Comparison of ENCODE assay signal across 1 cellular context in the genomic region with DNA sequence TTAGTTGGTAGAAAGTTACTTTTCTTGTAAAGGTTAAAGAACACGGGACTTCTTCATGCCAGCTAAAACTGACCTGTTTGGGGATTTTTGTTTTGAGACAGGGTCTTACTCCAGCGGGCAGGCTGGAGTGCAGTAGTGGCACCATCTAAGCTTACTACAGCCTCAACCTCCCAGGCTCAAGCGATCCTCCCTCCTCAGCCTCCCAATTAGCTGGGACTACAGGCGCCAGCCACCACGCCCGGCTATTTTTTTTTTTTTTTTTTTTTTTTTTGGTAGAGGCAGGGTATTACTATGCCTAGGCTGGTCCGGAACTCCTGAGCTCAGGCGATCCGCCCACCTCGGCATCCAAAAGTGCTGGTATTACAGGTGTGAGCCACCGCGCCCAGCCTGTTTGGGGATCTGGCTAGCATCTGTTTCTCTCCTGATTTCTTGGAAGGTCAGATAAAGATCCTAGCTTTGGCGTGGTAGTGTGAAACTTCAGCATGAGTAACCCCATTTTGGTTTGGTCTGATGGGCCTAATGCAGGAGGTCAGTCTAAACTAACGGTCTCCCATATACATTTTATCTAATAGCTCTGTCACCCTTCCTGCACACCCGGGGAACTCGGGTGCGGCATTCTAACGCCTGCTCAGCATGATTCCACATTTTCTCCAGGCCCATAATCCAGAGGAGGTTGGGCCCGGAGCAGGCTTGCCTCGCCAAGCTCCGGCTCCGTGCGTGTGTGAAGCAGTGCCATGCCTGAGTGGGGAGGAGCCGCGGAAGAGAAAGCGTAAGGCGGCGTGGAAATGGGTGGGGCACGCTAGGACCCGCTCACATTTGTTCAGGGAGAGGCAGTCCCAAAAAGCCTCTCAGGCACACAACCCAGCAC.
TF ChIP-seq lines count a peak whose summit lies in the region.

No MANE protein-coding gene starts in this region.

TF ChIP-seq in GM23338, 12 proteins besides CTCF, POLR2A, EP300 and RAD21 (continued from another document):
- TF ChIP-seq, protein P1, sequence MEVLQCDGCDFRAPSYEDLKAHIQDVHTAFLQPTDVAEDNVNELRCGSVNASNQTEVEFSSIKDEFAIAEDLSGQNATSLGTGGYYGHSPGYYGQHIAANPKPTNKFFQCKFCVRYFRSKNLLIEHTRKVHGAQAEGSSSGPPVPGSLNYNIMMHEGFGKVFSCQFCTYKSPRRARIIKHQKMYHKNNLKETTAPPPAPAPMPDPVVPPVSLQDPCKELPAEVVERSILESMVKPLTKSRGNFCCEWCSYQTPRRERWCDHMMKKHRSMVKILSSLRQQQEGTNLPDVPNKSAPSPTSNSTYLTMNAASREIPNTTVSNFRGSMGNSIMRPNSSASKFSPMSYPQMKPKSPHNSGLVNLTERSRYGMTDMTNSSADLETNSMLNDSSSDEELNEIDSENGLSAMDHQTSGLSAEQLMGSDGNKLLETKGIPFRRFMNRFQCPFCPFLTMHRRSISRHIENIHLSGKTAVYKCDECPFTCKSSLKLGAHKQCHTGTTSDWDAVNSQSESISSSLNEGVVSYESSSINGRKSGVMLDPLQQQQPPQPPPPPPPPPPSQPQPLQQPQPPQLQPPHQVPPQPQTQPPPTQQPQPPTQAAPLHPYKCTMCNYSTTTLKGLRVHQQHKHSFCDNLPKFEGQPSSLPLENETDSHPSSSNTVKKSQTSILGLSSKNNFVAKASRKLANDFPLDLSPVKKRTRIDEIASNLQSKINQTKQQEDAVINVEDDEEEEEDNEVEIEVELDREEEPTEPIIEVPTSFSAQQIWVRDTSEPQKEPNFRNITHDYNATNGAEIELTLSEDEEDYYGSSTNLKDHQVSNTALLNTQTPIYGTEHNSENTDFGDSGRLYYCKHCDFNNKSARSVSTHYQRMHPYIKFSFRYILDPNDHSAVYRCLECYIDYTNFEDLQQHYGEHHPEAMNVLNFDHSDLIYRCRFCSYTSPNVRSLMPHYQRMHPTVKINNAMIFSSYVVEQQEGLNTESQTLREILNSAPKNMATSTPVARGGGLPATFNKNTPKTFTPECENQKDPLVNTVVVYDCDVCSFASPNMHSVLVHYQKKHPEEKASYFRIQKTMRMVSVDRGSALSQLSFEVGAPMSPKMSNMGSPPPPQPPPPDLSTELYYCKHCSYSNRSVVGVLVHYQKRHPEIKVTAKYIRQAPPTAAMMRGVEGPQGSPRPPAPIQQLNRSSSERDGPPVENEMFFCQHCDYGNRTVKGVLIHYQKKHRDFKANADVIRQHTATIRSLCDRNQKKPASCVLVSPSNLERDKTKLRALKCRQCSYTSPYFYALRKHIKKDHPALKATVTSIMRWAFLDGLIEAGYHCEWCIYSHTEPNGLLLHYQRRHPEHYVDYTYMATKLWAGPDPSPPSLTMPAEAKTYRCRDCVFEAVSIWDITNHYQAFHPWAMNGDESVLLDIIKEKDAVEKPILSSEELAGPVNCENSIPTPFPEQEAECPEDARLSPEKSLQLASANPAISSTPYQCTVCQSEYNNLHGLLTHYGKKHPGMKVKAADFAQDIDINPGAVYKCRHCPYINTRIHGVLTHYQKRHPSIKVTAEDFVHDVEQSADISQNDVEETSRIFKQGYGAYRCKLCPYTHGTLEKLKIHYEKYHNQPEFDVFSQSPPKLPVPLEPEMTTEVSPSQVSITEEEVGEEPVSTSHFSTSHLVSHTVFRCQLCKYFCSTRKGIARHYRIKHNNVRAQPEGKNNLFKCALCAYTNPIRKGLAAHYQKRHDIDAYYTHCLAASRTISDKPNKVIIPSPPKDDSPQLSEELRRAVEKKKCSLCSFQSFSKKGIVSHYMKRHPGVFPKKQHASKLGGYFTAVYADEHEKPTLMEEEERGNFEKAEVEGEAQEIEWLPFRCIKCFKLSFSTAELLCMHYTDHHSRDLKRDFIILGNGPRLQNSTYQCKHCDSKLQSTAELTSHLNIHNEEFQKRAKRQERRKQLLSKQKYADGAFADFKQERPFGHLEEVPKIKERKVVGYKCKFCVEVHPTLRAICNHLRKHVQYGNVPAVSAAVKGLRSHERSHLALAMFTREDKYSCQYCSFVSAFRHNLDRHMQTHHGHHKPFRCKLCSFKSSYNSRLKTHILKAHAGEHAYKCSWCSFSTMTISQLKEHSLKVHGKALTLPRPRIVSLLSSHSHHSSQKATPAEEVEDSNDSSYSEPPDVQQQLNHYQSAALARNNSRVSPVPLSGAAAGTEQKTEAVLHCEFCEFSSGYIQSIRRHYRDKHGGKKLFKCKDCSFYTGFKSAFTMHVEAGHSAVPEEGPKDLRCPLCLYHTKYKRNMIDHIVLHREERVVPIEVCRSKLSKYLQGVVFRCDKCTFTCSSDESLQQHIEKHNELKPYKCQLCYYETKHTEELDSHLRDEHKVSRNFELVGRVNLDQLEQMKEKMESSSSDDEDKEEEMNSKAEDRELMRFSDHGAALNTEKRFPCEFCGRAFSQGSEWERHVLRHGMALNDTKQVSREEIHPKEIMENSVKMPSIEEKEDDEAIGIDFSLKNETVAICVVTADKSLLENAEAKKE (CRISPR knock-in tag; IDR thresholded peaks at IDR 0.05) = no peak
- TF ChIP-seq POLR2AphosphoS5 (IDR thresholded peaks at IDR 0.05; ENCODE audit: low read depth) (no peak), REST (IDR thresholded peaks at IDR 0.05; ENCODE audit: unreplicated experiment) (no peak), ETS1 (IDR thresholded peaks at IDR 0.05) (no peak), CREB1 (CRISPR knock-in tag; IDR thresholded peaks at IDR 0.05; ENCODE audit: low read depth) (no peak), EZH2phosphoT487 (IDR thresholded peaks at IDR 0.05; ENCODE audit: unreplicated experiment) (no peak), ZNF331 (CRISPR knock-in tag; IDR thresholded peaks at IDR 0.05; ENCODE audit: low read depth) (no peak), JUNB (IDR thresholded peaks at IDR 0.05; ENCODE audit: unreplicated experiment) (no peak)
